Comparison of ENCODE assay signal across 1 cellular context in the genomic region with DNA sequence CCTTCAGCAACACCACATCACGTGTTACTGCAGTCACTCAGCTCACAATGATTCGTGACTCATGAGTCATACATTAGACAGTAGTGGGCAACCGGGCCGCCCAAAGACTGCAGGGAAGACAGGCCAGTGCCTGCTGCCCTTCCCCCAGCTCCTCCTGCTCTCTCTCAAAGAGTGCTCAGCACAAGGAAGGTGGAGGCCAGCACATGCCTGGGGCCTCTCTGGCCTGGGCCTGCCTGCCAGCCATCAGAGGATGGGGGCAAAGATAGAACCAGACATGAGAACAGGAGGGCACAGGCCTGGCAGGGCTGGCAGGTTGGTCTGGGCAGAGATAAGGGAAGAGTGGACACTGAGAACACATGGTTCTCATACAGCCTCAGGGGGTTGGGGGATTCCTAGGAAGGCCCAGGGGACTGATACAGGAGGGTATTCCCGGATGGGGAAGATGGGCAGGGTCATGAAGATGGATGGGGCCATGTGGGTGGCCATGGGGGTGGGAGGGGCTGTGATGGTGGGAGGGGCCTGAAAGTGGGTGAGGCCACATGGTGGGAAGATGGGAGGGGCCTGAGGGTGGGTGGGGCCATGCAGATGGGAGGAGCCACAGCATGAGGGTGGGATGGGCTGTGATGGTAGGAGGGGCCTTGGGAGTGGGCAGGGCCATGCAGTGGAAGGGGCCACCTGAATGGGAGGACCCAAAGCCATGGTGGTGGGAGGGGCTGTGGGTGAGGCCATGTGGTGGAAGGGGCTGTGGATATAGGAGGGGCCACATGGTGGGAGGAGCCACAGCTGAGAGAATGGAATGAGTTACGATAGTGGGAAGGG.
TF ChIP-seq lines count a peak whose summit lies in the region.

No MANE protein-coding gene starts in this region.

TF ChIP-seq in K562, 482 proteins besides CTCF, POLR2A, EP300 and RAD21 (continued from another document):
- TF ChIP-seq, protein P1, sequence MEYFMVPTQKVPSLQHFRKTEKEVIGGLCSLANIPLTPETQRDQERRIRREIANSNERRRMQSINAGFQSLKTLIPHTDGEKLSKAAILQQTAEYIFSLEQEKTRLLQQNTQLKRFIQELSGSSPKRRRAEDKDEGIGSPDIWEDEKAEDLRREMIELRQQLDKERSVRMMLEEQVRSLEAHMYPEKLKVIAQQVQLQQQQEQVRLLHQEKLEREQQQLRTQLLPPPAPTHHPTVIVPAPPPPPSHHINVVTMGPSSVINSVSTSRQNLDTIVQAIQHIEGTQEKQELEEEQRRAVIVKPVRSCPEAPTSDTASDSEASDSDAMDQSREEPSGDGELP (CRISPR knock-in tag; IDR thresholded peaks at IDR 0.05; ENCODE audit: borderline replicate concordance) = peak; percentile 91; the same call in 1 of the 2 replicates
- no peak for TF ChIP-seq SAFB (IDR thresholded peaks at IDR 0.05; ENCODE audit: borderline replicate concordance, low read depth, low read length)
- TF ChIP-seq, protein P2, sequence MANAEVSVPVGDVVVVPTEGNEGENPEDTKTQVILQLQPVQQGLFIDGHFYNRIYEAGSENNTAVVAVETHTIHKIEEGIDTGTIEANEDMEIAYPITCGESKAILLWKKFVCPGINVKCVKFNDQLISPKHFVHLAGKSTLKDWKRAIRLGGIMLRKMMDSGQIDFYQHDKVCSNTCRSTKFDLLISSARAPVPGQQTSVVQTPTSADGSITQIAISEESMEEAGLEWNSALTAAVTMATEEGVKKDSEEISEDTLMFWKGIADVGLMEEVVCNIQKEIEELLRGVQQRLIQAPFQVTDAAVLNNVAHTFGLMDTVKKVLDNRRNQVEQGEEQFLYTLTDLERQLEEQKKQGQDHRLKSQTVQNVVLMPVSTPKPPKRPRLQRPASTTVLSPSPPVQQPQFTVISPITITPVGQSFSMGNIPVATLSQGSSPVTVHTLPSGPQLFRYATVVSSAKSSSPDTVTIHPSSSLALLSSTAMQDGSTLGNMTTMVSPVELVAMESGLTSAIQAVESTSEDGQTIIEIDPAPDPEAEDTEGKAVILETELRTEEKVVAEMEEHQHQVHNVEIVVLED (CRISPR knock-in tag; IDR thresholded peaks at IDR 0.05) = no peak
- no peak for TF ChIP-seq ZNF77 (CRISPR knock-in tag; IDR thresholded peaks at IDR 0.05)
- TF ChIP-seq, protein P3, sequence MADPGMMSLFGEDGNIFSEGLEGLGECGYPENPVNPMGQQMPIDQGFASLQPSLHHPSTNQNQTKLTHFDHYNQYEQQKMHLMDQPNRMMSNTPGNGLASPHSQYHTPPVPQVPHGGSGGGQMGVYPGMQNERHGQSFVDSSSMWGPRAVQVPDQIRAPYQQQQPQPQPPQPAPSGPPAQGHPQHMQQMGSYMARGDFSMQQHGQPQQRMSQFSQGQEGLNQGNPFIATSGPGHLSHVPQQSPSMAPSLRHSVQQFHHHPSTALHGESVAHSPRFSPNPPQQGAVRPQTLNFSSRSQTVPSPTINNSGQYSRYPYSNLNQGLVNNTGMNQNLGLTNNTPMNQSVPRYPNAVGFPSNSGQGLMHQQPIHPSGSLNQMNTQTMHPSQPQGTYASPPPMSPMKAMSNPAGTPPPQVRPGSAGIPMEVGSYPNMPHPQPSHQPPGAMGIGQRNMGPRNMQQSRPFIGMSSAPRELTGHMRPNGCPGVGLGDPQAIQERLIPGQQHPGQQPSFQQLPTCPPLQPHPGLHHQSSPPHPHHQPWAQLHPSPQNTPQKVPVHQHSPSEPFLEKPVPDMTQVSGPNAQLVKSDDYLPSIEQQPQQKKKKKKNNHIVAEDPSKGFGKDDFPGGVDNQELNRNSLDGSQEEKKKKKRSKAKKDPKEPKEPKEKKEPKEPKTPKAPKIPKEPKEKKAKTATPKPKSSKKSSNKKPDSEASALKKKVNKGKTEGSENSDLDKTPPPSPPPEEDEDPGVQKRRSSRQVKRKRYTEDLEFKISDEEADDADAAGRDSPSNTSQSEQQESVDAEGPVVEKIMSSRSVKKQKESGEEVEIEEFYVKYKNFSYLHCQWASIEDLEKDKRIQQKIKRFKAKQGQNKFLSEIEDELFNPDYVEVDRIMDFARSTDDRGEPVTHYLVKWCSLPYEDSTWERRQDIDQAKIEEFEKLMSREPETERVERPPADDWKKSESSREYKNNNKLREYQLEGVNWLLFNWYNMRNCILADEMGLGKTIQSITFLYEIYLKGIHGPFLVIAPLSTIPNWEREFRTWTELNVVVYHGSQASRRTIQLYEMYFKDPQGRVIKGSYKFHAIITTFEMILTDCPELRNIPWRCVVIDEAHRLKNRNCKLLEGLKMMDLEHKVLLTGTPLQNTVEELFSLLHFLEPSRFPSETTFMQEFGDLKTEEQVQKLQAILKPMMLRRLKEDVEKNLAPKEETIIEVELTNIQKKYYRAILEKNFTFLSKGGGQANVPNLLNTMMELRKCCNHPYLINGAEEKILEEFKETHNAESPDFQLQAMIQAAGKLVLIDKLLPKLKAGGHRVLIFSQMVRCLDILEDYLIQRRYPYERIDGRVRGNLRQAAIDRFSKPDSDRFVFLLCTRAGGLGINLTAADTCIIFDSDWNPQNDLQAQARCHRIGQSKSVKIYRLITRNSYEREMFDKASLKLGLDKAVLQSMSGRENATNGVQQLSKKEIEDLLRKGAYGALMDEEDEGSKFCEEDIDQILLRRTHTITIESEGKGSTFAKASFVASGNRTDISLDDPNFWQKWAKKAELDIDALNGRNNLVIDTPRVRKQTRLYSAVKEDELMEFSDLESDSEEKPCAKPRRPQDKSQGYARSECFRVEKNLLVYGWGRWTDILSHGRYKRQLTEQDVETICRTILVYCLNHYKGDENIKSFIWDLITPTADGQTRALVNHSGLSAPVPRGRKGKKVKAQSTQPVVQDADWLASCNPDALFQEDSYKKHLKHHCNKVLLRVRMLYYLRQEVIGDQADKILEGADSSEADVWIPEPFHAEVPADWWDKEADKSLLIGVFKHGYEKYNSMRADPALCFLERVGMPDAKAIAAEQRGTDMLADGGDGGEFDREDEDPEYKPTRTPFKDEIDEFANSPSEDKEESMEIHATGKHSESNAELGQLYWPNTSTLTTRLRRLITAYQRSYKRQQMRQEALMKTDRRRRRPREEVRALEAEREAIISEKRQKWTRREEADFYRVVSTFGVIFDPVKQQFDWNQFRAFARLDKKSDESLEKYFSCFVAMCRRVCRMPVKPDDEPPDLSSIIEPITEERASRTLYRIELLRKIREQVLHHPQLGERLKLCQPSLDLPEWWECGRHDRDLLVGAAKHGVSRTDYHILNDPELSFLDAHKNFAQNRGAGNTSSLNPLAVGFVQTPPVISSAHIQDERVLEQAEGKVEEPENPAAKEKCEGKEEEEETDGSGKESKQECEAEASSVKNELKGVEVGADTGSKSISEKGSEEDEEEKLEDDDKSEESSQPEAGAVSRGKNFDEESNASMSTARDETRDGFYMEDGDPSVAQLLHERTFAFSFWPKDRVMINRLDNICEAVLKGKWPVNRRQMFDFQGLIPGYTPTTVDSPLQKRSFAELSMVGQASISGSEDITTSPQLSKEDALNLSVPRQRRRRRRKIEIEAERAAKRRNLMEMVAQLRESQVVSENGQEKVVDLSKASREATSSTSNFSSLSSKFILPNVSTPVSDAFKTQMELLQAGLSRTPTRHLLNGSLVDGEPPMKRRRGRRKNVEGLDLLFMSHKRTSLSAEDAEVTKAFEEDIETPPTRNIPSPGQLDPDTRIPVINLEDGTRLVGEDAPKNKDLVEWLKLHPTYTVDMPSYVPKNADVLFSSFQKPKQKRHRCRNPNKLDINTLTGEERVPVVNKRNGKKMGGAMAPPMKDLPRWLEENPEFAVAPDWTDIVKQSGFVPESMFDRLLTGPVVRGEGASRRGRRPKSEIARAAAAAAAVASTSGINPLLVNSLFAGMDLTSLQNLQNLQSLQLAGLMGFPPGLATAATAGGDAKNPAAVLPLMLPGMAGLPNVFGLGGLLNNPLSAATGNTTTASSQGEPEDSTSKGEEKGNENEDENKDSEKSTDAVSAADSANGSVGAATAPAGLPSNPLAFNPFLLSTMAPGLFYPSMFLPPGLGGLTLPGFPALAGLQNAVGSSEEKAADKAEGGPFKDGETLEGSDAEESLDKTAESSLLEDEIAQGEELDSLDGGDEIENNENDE (IDR thresholded peaks at IDR 0.05; ENCODE audit: low read depth, low read length) = no peak
- TF ChIP-seq NR2C1 (IDR thresholded peaks at IDR 0.05) = no peak
- TF ChIP-seq NR2C1 (tag; IDR thresholded peaks at IDR 0.05) = no peak
- no peak for TF ChIP-seq MCM2 (IDR thresholded peaks at IDR 0.05; ENCODE audit: low read depth)
- no peak for TF ChIP-seq SP2 (IDR thresholded peaks at IDR 0.05; ENCODE audit: extremely low read depth, low read depth, low read length, poor library complexity, severe bottlenecking)
- no peak for TF ChIP-seq KDM2B (CRISPR knock-in tag; IDR thresholded peaks at IDR 0.05)
- TF ChIP-seq ELF2 (CRISPR knock-in tag; IDR thresholded peaks at IDR 0.05) = no peak
- TF ChIP-seq DACH1 (IDR thresholded peaks at IDR 0.05; ENCODE audit: partially characterized antibody) = peak; percentile 50
- TF ChIP-seq, protein P4, sequence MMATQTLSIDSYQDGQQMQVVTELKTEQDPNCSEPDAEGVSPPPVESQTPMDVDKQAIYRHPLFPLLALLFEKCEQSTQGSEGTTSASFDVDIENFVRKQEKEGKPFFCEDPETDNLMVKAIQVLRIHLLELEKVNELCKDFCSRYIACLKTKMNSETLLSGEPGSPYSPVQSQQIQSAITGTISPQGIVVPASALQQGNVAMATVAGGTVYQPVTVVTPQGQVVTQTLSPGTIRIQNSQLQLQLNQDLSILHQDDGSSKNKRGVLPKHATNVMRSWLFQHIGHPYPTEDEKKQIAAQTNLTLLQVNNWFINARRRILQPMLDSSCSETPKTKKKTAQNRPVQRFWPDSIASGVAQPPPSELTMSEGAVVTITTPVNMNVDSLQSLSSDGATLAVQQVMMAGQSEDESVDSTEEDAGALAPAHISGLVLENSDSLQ (IDR thresholded peaks at IDR 0.05) = peak; percentile 90
- TF ChIP-seq KLF10 (CRISPR knock-in tag; IDR thresholded peaks at IDR 0.05) = no peak
- TF ChIP-seq, protein P5, sequence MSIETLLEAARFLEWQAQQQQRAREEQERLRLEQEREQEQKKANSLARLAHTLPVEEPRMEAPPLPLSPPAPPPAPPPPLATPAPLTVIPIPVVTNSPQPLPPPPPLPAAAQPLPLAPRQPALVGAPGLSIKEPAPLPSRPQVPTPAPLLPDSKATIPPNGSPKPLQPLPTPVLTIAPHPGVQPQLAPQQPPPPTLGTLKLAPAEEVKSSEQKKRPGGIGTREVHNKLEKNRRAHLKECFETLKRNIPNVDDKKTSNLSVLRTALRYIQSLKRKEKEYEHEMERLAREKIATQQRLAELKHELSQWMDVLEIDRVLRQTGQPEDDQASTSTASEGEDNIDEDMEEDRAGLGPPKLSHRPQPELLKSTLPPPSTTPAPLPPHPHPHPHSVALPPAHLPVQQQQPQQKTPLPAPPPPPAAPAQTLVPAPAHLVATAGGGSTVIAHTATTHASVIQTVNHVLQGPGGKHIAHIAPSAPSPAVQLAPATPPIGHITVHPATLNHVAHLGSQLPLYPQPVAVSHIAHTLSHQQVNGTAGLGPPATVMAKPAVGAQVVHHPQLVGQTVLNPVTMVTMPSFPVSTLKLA (conservative IDR thresholded peaks at IDR 0.05) = peak; percentile 82 to 88
- no peak for TF ChIP-seq NRF1 (conservative IDR thresholded peaks at IDR 0.05 in 1 of 2, IDR thresholded peaks at IDR 0.05 in 1 of 2)
- TF ChIP-seq MBD2 (IDR thresholded peaks at IDR 0.05; ENCODE audit: borderline replicate concordance, low read depth) = 0 out of 2 replicates have a peak, but pooled peaks have one; percentile 25
- no peak for TF ChIP-seq CEBPG (CRISPR knock-in tag; IDR thresholded peaks at IDR 0.05)
- TF ChIP-seq CEBPG (tag; conservative IDR thresholded peaks at IDR 0.05 in 1 of 2, IDR thresholded peaks at IDR 0.05 in 1 of 2) = no peak
- no peak for TF ChIP-seq CBFB (CRISPR knock-in tag; IDR thresholded peaks at IDR 0.05)
TF ChIP-seq in K562: peak in this region for 26.
